In genomic region chr11:47152953-47153950, GRCh38 we compare ENCODE assay signal across 1 cellular context.
TF ChIP-seq lines count a peak whose summit lies in the region.

No MANE protein-coding gene starts in this region.

TF ChIP-seq in HepG2, 621 proteins besides CTCF, POLR2A, EP300 and RAD21 (continued from another document and continues in another):
- TF ChIP-seq AKNA (CRISPR knock-in tag; IDR thresholded peaks at IDR 0.05; ENCODE audit: borderline replicate concordance): no peak
- no peak for TF ChIP-seq AGO1 (IDR thresholded peaks at IDR 0.05; ENCODE audit: low read depth, low read length, poor library complexity, severe bottlenecking)
- no peak for TF ChIP-seq TRAFD1 (CRISPR knock-in tag; IDR thresholded peaks at IDR 0.05; ENCODE audit: borderline replicate concordance)
- no peak for TF ChIP-seq BCL3 (CRISPR knock-in tag; IDR thresholded peaks at IDR 0.05)
- TF ChIP-seq TMF1 (CRISPR knock-in tag; IDR thresholded peaks at IDR 0.05; ENCODE audit: low read depth): no peak
- TF ChIP-seq ZNF768 (CRISPR knock-in tag; IDR thresholded peaks at IDR 0.05): no peak
- TF ChIP-seq KDM1A (CRISPR knock-in tag; IDR thresholded peaks at IDR 0.05): no peak
- TF ChIP-seq IRF2 (CRISPR knock-in tag; IDR thresholded peaks at IDR 0.05): peak; percentile 33; the same call in 1 of the 2 replicates
- TF ChIP-seq MLLT10 (CRISPR knock-in tag; IDR thresholded peaks at IDR 0.05): no peak
- no peak for TF ChIP-seq ZNF549 (CRISPR knock-in tag; IDR thresholded peaks at IDR 0.05)
- TF ChIP-seq EZH2 (conservative IDR thresholded peaks at IDR 0.05; ENCODE audit: low read depth, low read length): no peak
- no peak for TF ChIP-seq ZNF484 (CRISPR knock-in tag; IDR thresholded peaks at IDR 0.05; ENCODE audit: borderline replicate concordance, low read depth)
- no peak for TF ChIP-seq ONECUT2 (CRISPR knock-in tag; IDR thresholded peaks at IDR 0.05)
- TF ChIP-seq SMAD9 (CRISPR knock-in tag; IDR thresholded peaks at IDR 0.05): no peak
- TF ChIP-seq PLRG1 (conservative IDR thresholded peaks at IDR 0.05): no peak
- TF ChIP-seq MTF1 (CRISPR knock-in tag; IDR thresholded peaks at IDR 0.05): no peak
- no peak for TF ChIP-seq SRSF9 (IDR thresholded peaks at IDR 0.05; ENCODE audit: borderline replicate concordance, insufficient read depth, low read depth, low read length, poor library complexity, severe bottlenecking)
- TF ChIP-seq ZNF33A (CRISPR knock-in tag; IDR thresholded peaks at IDR 0.05; ENCODE audit: borderline replicate concordance): no peak
- no peak for TF ChIP-seq TP53 (CRISPR knock-in tag; conservative IDR thresholded peaks at IDR 0.05)
- no peak for TF ChIP-seq FOXJ3 (CRISPR knock-in tag; IDR thresholded peaks at IDR 0.05; ENCODE audit: borderline replicate concordance)
- TF ChIP-seq NFE2 (CRISPR knock-in tag; IDR thresholded peaks at IDR 0.05): no peak
- no peak for TF ChIP-seq REXO4 (CRISPR knock-in tag; IDR thresholded peaks at IDR 0.05; ENCODE audit: borderline replicate concordance)
- no peak for TF ChIP-seq TCF7 (IDR thresholded peaks at IDR 0.05; ENCODE audit: low read depth)
- 0 out of 2 replicates have a peak, but pooled peaks have one; percentile 50 for TF ChIP-seq CBX5 (CRISPR knock-in tag; IDR thresholded peaks at IDR 0.05; ENCODE audit: borderline replicate concordance)
- TF ChIP-seq, protein P1, sequence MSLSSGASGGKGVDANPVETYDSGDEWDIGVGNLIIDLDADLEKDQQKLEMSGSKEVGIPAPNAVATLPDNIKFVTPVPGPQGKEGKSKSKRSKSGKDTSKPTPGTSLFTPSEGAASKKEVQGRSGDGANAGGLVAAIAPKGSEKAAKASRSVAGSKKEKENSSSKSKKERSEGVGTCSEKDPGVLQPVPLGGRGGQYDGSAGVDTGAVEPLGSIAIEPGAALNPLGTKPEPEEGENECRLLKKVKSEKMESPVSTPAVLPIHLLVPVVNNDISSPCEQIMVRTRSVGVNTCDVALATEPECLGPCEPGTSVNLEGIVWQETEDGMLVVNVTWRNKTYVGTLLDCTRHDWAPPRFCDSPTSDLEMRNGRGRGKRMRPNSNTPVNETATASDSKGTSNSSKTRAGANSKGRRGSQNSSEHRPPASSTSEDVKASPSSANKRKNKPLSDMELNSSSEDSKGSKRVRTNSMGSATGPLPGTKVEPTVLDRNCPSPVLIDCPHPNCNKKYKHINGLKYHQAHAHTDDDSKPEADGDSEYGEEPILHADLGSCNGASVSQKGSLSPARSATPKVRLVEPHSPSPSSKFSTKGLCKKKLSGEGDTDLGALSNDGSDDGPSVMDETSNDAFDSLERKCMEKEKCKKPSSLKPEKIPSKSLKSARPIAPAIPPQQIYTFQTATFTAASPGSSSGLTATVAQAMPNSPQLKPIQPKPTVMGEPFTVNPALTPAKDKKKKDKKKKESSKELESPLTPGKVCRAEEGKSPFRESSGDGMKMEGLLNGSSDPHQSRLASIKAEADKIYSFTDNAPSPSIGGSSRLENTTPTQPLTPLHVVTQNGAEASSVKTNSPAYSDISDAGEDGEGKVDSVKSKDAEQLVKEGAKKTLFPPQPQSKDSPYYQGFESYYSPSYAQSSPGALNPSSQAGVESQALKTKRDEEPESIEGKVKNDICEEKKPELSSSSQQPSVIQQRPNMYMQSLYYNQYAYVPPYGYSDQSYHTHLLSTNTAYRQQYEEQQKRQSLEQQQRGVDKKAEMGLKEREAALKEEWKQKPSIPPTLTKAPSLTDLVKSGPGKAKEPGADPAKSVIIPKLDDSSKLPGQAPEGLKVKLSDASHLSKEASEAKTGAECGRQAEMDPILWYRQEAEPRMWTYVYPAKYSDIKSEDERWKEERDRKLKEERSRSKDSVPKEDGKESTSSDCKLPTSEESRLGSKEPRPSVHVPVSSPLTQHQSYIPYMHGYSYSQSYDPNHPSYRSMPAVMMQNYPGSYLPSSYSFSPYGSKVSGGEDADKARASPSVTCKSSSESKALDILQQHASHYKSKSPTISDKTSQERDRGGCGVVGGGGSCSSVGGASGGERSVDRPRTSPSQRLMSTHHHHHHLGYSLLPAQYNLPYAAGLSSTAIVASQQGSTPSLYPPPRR (CRISPR knock-in tag; IDR thresholded peaks at IDR 0.05; ENCODE audit: borderline replicate concordance): no peak
- TF ChIP-seq MTERF4 (CRISPR knock-in tag; IDR thresholded peaks at IDR 0.05): no peak
- no peak for TF ChIP-seq SIX1 (CRISPR knock-in tag; IDR thresholded peaks at IDR 0.05; ENCODE audit: borderline replicate concordance)
- no peak for TF ChIP-seq UBTF (CRISPR knock-in tag; IDR thresholded peaks at IDR 0.05)
- no peak for TF ChIP-seq MAF1 (CRISPR knock-in tag; IDR thresholded peaks at IDR 0.05; ENCODE audit: borderline replicate concordance)
- TF ChIP-seq SP140L (CRISPR knock-in tag; IDR thresholded peaks at IDR 0.05; ENCODE audit: borderline replicate concordance): no peak
- TF ChIP-seq RNF2 (conservative IDR thresholded peaks at IDR 0.05; ENCODE audit: low read depth): no peak
- no peak for TF ChIP-seq FIP1L1 (IDR thresholded peaks at IDR 0.05; ENCODE audit: borderline replicate concordance, insufficient read depth, low read depth, low read length)
- no peak for TF ChIP-seq IKZF4 (CRISPR knock-in tag; IDR thresholded peaks at IDR 0.05; ENCODE audit: borderline replicate concordance, low read depth, not compliant biosample characterization)
- TF ChIP-seq EED (CRISPR knock-in tag; IDR thresholded peaks at IDR 0.05): no peak
- TF ChIP-seq TIGD3 (CRISPR knock-in tag; IDR thresholded peaks at IDR 0.05; ENCODE audit: borderline replicate concordance): no peak
- no peak for TF ChIP-seq ZMYM2 (CRISPR knock-in tag; IDR thresholded peaks at IDR 0.05)
- no peak for TF ChIP-seq ETV6 (CRISPR knock-in tag; conservative IDR thresholded peaks at IDR 0.05)
- TF ChIP-seq, protein P2, sequence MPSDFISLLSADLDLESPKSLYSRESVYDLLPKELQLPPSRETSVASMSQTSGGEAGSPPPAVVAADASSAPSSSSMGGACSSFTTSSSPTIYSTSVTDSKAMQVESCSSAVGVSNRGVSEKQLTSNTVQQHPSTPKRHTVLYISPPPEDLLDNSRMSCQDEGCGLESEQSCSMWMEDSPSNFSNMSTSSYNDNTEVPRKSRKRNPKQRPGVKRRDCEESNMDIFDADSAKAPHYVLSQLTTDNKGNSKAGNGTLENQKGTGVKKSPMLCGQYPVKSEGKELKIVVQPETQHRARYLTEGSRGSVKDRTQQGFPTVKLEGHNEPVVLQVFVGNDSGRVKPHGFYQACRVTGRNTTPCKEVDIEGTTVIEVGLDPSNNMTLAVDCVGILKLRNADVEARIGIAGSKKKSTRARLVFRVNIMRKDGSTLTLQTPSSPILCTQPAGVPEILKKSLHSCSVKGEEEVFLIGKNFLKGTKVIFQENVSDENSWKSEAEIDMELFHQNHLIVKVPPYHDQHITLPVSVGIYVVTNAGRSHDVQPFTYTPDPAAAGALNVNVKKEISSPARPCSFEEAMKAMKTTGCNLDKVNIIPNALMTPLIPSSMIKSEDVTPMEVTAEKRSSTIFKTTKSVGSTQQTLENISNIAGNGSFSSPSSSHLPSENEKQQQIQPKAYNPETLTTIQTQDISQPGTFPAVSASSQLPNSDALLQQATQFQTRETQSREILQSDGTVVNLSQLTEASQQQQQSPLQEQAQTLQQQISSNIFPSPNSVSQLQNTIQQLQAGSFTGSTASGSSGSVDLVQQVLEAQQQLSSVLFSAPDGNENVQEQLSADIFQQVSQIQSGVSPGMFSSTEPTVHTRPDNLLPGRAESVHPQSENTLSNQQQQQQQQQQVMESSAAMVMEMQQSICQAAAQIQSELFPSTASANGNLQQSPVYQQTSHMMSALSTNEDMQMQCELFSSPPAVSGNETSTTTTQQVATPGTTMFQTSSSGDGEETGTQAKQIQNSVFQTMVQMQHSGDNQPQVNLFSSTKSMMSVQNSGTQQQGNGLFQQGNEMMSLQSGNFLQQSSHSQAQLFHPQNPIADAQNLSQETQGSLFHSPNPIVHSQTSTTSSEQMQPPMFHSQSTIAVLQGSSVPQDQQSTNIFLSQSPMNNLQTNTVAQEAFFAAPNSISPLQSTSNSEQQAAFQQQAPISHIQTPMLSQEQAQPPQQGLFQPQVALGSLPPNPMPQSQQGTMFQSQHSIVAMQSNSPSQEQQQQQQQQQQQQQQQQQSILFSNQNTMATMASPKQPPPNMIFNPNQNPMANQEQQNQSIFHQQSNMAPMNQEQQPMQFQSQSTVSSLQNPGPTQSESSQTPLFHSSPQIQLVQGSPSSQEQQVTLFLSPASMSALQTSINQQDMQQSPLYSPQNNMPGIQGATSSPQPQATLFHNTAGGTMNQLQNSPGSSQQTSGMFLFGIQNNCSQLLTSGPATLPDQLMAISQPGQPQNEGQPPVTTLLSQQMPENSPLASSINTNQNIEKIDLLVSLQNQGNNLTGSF (CRISPR knock-in tag; IDR thresholded peaks at IDR 0.05): no peak
